13 cellular contexts compared by ENCODE assay signal in genomic region chr19:38727868-38728660, GRCh38. TPM values are rescaled to one million over a fixed set of nuclear protein-coding genes. Genes with fewer than 3 reads are reported as not detected.
DNase-seq lines count a peak whose midpoint lies in the region; ATAC-seq and TF ChIP-seq lines count a peak whose summit lies in the region.
"Had no signal": no experiment of that assay in that cellular context is flagged by ENCODE, and none has a peak within 500 bp of the region (broad histone marks: within the 10 kb centered on the region; RNA-seq: fewer than 3 reads in every experiment).

No MANE protein-coding gene starts in this region.

- peaks cover 12% of the 10 kb centered on the region for H3K4me1 Mint-ChIP-seq in activated CD4-positive, alpha-beta T cell treated with anti-CD3 and anti-CD28 coated beads, Interleukin-2, amount 10 ng/mL, durations not matched to agents 7 days and 5 days
- peaks cover 13% of the 10 kb centered on the region for H3K4me1 Mint-ChIP-seq in GM23338

- no peaks in the 10 kb centered on the region for H3K9me2 ChIP-seq in GM23338 (ENCODE audit: insufficient read depth)

- no peaks in the 10 kb centered on the region for H3K9me3 ChIP-seq in cardiac muscle cell (ENCODE audit: low read depth)
- no peaks in the 10 kb centered on the region for H3K9me3 ChIP-seq in uterus

- H3K79me2 ChIP-seq in GM23338 (replicated peaks; ENCODE audit: insufficient read depth), result no peaks in the 10 kb centered on the region

- POLR2A ChIA-PET in activated CD4-positive, alpha-beta T cell treated with anti-CD3 and anti-CD28 coated beads, Interleukin-2, amount 10 ng/mL, durations not matched to agents 7 days and 5 days (lab: Charles Lee), result no interaction called here

- TF ChIP-seq CTCF in cardiac muscle cell (IDR thresholded peaks at IDR 0.05; ENCODE audit: low read depth, low read length), result no peak
- TF ChIP-seq CTCF in uterus (IDR thresholded peaks at IDR 0.05), result no peak
- no peak for TF ChIP-seq CTCF in GM23338 (conservative IDR thresholded peaks at IDR 0.05; ENCODE audit: low read depth in 2 of 2)

- no peak overlapping the region for H3K4me2 ChIP-seq in GM23338

- no peak overlapping the region for H3K4me3 Mint-ChIP-seq in activated CD4-positive, alpha-beta T cell treated with anti-CD3 and anti-CD28 coated beads, Interleukin-2, amount 10 ng/mL, durations not matched to agents 7 days and 5 days
- H3K4me3 Mint-ChIP-seq in GM23338, result no peak overlapping the region

- H4K20me1 ChIP-seq in GM23338 (replicated peaks; ENCODE audit: insufficient read depth), result peaks cover 6% of the 10 kb centered on the region

- H3K4me1 ChIP-seq in cardiac muscle cell (ENCODE audit: low read depth), result no peaks in the 10 kb centered on the region
- H3K4me1 ChIP-seq in uterus, result peaks cover 0 to 21% of the 10 kb centered on the region in 2 donors
- no peaks in the 10 kb centered on the region; the same call in 1 of the 2 replicates for H3K4me1 ChIP-seq in GM23338 (ENCODE audit: insufficient read depth)

- peaks cover 27% of the 10 kb centered on the region; the same call in 1 of the 2 replicates for H3F3A ChIP-seq in GM23338 (replicated peaks; ENCODE audit: low read depth)

- CTCF ChIA-PET in activated CD4-positive, alpha-beta T cell treated with anti-CD3 and anti-CD28 coated beads, Interleukin-2, amount 10 ng/mL, durations not matched to agents 7 days and 5 days (lab: Charles Lee), result interaction anchor here (1.4 kb wide), 1 partner anchor 42 kb away, joined by 3 read pairs; no protein-coding TSS in a partner anchor

- peak in 1 of 2 donors; percentile 26 for TF ChIP-seq POLR2A in uterus (IDR thresholded peaks at IDR 0.05)

- no peaks in the 10 kb centered on the region for H3K27me3 Mint-ChIP-seq in activated CD4-positive, alpha-beta T cell treated with anti-CD3 and anti-CD28 coated beads, Interleukin-2, amount 10 ng/mL, durations not matched to agents 7 days and 5 days
- peaks cover 28% of the 10 kb centered on the region for H3K27me3 Mint-ChIP-seq in GM23338 (ENCODE audit: insufficient read depth, low read depth, poor library complexity)

- peak overlapping the region; percentile 31 for H3K27ac Mint-ChIP-seq in activated CD4-positive, alpha-beta T cell treated with anti-CD3 and anti-CD28 coated beads, Interleukin-2, amount 10 ng/mL, durations not matched to agents 7 days and 5 days
- no peak overlapping the region for H3K27ac Mint-ChIP-seq in GM23338

- intact Hi-C loops in uterus (cut with DNase I; ENCODE audit: low total_unique reads), result no loop called here

- no peaks in the 10 kb centered on the region for H3K9me3 Mint-ChIP-seq in activated CD4-positive, alpha-beta T cell treated with anti-CD3 and anti-CD28 coated beads, Interleukin-2, amount 10 ng/mL, durations not matched to agents 7 days and 5 days
- H3K9me3 Mint-ChIP-seq in GM23338, result no peaks in the 10 kb centered on the region

- H3K27me3 ChIP-seq in cardiac muscle cell (no peaks in the 10 kb centered on the region), uterus (no peaks in the 10 kb centered on the region), GM23338 (ENCODE audit: insufficient read depth) (no peaks in the 10 kb centered on the region)

- peaks cover 26% of the 10 kb centered on the region for H3K36me3 Mint-ChIP-seq in activated CD4-positive, alpha-beta T cell treated with anti-CD3 and anti-CD28 coated beads, Interleukin-2, amount 10 ng/mL, durations not matched to agents 7 days and 5 days (ENCODE audit: low read depth)
- H3K36me3 Mint-ChIP-seq in GM23338 (ENCODE audit: low read depth), result peaks cover 71% of the 10 kb centered on the region

- H3K4me3 ChIP-seq in cardiac muscle cell (no peak overlapping the region), uterus (no peak overlapping the region), GM23338 (no peak overlapping the region)

- H3K27ac ChIP-seq in cardiac muscle cell (peak overlapping the region; percentile 64), uterus (peak overlapping the region; percentile 88 to 92), GM23338 (ENCODE audit: low read depth) (no peak overlapping the region)

- H2AFZ ChIP-seq in GM23338, result no peak overlapping the region

- H3K36me3 ChIP-seq in cardiac muscle cell, result peaks cover 41% of the 10 kb centered on the region
- no peaks in the 10 kb centered on the region for H3K36me3 ChIP-seq in uterus
- H3K36me3 ChIP-seq in GM23338 (ENCODE audit: insufficient read depth), result peaks cover 27% of the 10 kb centered on the region

- ATAC-seq in GM23338, result no peak

- no peak for DNase-seq in activated CD4-positive, alpha-beta T cell treated with anti-CD3 and anti-CD28 coated beads, Interleukin-2, amount 10 ng/mL, durations not matched to agents 7 days and 5 days
- no peak for DNase-seq in activated CD4-positive, alpha-beta T cell treated with anti-CD3 and anti-CD28 coated beads, Interleukin-2, amount 50 U/mL, for 4 hours
- DNase-seq in cardiac muscle cell (ENCODE audit: low read depth in 1 of 2, low spot score in 1 of 2) (peak in 1 of 2 donors; percentile 92), mucosa of gallbladder (ENCODE audit: low spot score) (peak; percentile 63), uterus (peak; percentile 65 to 85), inferior parietal cortex (ENCODE audit: extremely low spot score) (no peak), GM23338 (ENCODE audit: low spot score) (no peak), pons (ENCODE audit: low spot score) (no peak)
- DNase-seq: activated CD4-positive, alpha-beta T cell treated with anti-CD3 and anti-CD28 coated beads, Interleukin-2, amount 50 U/mL, for 1 hour had no signal

TF ChIP-seq in GM23338, 12 proteins besides CTCF, POLR2A, EP300 and RAD21 (continues in another document):
- TF ChIP-seq CREB1 (CRISPR knock-in tag; IDR thresholded peaks at IDR 0.05; ENCODE audit: low read depth) (no peak), EZH2 (IDR thresholded peaks at IDR 0.05; ENCODE audit: low read depth, unreplicated experiment) (no peak), ZNF114 (CRISPR knock-in tag; IDR thresholded peaks at IDR 0.05) (no peak), POLR2AphosphoS5 (IDR thresholded peaks at IDR 0.05; ENCODE audit: low read depth) (no peak), ZNF331 (CRISPR knock-in tag; IDR thresholded peaks at IDR 0.05; ENCODE audit: low read depth) (no peak), NANOG (IDR thresholded peaks at IDR 0.05; ENCODE audit: borderline replicate concordance) (no peak), EZH2phosphoT487 (IDR thresholded peaks at IDR 0.05; ENCODE audit: unreplicated experiment) (no peak)
- TF ChIP-seq, protein P1, sequence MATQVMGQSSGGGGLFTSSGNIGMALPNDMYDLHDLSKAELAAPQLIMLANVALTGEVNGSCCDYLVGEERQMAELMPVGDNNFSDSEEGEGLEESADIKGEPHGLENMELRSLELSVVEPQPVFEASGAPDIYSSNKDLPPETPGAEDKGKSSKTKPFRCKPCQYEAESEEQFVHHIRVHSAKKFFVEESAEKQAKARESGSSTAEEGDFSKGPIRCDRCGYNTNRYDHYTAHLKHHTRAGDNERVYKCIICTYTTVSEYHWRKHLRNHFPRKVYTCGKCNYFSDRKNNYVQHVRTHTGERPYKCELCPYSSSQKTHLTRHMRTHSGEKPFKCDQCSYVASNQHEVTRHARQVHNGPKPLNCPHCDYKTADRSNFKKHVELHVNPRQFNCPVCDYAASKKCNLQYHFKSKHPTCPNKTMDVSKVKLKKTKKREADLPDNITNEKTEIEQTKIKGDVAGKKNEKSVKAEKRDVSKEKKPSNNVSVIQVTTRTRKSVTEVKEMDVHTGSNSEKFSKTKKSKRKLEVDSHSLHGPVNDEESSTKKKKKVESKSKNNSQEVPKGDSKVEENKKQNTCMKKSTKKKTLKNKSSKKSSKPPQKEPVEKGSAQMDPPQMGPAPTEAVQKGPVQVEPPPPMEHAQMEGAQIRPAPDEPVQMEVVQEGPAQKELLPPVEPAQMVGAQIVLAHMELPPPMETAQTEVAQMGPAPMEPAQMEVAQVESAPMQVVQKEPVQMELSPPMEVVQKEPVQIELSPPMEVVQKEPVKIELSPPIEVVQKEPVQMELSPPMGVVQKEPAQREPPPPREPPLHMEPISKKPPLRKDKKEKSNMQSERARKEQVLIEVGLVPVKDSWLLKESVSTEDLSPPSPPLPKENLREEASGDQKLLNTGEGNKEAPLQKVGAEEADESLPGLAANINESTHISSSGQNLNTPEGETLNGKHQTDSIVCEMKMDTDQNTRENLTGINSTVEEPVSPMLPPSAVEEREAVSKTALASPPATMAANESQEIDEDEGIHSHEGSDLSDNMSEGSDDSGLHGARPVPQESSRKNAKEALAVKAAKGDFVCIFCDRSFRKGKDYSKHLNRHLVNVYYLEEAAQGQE (IDR thresholded peaks at IDR 0.05; ENCODE audit: unreplicated experiment), result no peak

RNA-seq across cellular contexts. Expression of gene CAPN12, which starts 16.2 kb away (rescaled TPM):
- total RNA-seq in activated CD4-positive, alpha-beta T cell treated with anti-CD3 and anti-CD28 coated beads, Interleukin-2, amount 10 ng/mL, durations not matched to agents 7 days and 5 days, result 1 to 10 TPM; 3.5 to 3.7 TPM
- total RNA-seq in cardiac muscle cell, result 1.6 and 10.9 TPM in 2 replicates
- polyA plus RNA-seq in cardiac muscle cell, result 1.3 and 3.4 TPM in 2 replicates
- 206 TPM for total RNA-seq in mucosa of gallbladder
- total RNA-seq in uterus, result 1 to 10 TPM in 2 of 4 donors, under 1 TPM in 1, not detected in 1; 0.83 to 8.4 (median 8.2) TPM
- total RNA-seq in GM23338 (2014; rRNA removed; shearing (Covaris generic)), result 8.0 and 20.5 TPM in 2 replicates
- 19.1 and 21.8 TPM in 2 replicates for polyA plus RNA-seq in GM23338 (2016; fragmentation: Nextera tagmentation; extraction: Ambion mirVana)
- total RNA-seq: MCF 10A, SK-MEL-5 had no signal

RNA-seq across cellular contexts. Expression of gene LGALS7, which starts 45.3 kb away (rescaled TPM):
- total RNA-seq in activated CD4-positive, alpha-beta T cell treated with anti-CD3 and anti-CD28 coated beads, Interleukin-2, amount 10 ng/mL, durations not matched to agents 7 days and 5 days, result not detected
- total RNA-seq in cardiac muscle cell (not detected in 2 replicates), mucosa of gallbladder (not detected), uterus (1 to 10 TPM in 1 of 4 donors, not detected in 3; 2.6 TPM)
- polyA plus RNA-seq in cardiac muscle cell (not detected in 2 replicates), GM23338 (2016; fragmentation: Nextera tagmentation; extraction: Ambion mirVana) (1.6 and 4.8 TPM in 2 replicates)
- total RNA-seq in GM23338 (2014; rRNA removed; shearing (Covaris generic)), result not detected in 2 replicates
- total RNA-seq: kidney epithelial cell, NCI-H460, SK-MEL-5 had no signal

Comparison
In these comparisons a context has a peak if more than half of its experiments do, and no peak if none do; other contexts are left out.
1. DNase-seq: peak in mucosa of gallbladder (single experiment) and uterus (2 of 2); none in activated CD4-positive, alpha-beta T cell treated with anti-CD3 and anti-CD28 coated beads, Interleukin-2, amount 10 ng/mL, durations not matched to agents 7 days and 5 days (single experiment), activated CD4-positive, alpha-beta T cell treated with anti-CD3 and anti-CD28 coated beads, Interleukin-2, amount 50 U/mL, for 4 hours (0 of 2), inferior parietal cortex (single experiment), GM23338 (single experiment) and pons (single experiment).